Comparison of ENCODE assay signal across 20 cellular contexts in genomic region chr6:11795403-11795802, GRCh38. TPM values are rescaled to one million over a fixed set of nuclear protein-coding genes. Genes with fewer than 3 reads are reported as not detected.
DNase-seq lines count a peak whose midpoint lies in the region; ATAC-seq and TF ChIP-seq lines count a peak whose summit lies in the region.
"Had no signal": no experiment of that assay in that cellular context is flagged by ENCODE, and none has a peak within 500 bp of the region (broad histone marks: within the 10 kb centered on the region; RNA-seq: fewer than 3 reads in every experiment).

No MANE protein-coding gene starts in this region.

- intact Hi-C loops in adrenal gland (cut with DNase I) = no loop called here
- intact Hi-C loops in MCF 10A (cut with micrococcal nuclease) = no loop called here
- intact Hi-C loops in mucosa of descending colon (cut with DNase I, micrococcal nuclease) = no loop called here

- H3K9me3 Mint-ChIP-seq in progenitor cell of endocrine pancreas (ENCODE audit: low read depth) = peaks cover 6% of the 10 kb centered on the region
- H3K9me3 Mint-ChIP-seq in MCF 10A (ENCODE audit: unreplicated experiment) = no peaks in the 10 kb centered on the region

- DNase-seq in adrenal gland (peak in 1 of 7 donors; percentile 0), left lobe of liver (ENCODE audit: low spot score) (peak; percentile 15), progenitor cell of endocrine pancreas (ENCODE audit: low spot score, unreplicated experiment) (no peak), MCF 10A (ENCODE audit: unreplicated experiment) (no peak), mucosa of descending colon (no peak), T1000 (lab: John Stamatoyannopoulos, UW) (no peak)
- no peak for DNase-seq in effector CD8-positive, alpha-beta T cell (lab: John Stamatoyannopoulos, UW)
- DNase-seq: activated CD4-positive, alpha-beta T cell treated with anti-CD3 and anti-CD28 coated beads, Interleukin-2, amount 50 U/mL, for 4 hours; activated T-cell treated with anti-CD3 and anti-CD28 coated beads for 4 hours; cerebellar nuclear complex; effector memory CD4-positive, alpha-beta T cell; glutamatergic neuron; GOT3; MM.1S; naive thymus-derived CD8-positive, alpha-beta T cell; NCI-H146; NCI-H82; stimulated activated CD4-positive, alpha-beta T cell treated with anti-CD3 and anti-CD28 coated beads, Interleukin-12 subunit alpha, Interleukin-12 subunit beta, amount 100 ng/mL, for 4 hours had no signal

- TF ChIP-seq CTCF in adrenal gland (IDR thresholded peaks at IDR 0.05) (no peak), progenitor cell of endocrine pancreas (IDR thresholded peaks at IDR 0.05; ENCODE audit: unreplicated experiment) (no peak), MCF 10A (IDR thresholded peaks at IDR 0.05; ENCODE audit: unreplicated experiment) (no peak), mucosa of descending colon (IDR thresholded peaks at IDR 0.05) (no peak)

- CTCF ChIA-PET in MCF 10A (lab: Yijun Ruan, JAX) = no interaction called here

- no peaks in the 10 kb centered on the region for H3K36me3 Mint-ChIP-seq in progenitor cell of endocrine pancreas (ENCODE audit: insufficient read depth)
- H3K36me3 Mint-ChIP-seq in MCF 10A (ENCODE audit: insufficient read depth, unreplicated experiment) = no peaks in the 10 kb centered on the region

- H3K4me1 ChIP-seq in adrenal gland (replicated peaks in 1 of 2) (peaks cover 12 to 16% of the 10 kb centered on the region in 2 donors), mucosa of descending colon (ENCODE audit: low read depth) (no peaks in the 10 kb centered on the region)

- H3K9me3 ChIP-seq in adrenal gland (replicated peaks in 1 of 3) (peaks cover 0 to 7% (median 0%) of the 10 kb centered on the region in 3 donors), mucosa of descending colon (no peaks in the 10 kb centered on the region)

- H3K4me1 Mint-ChIP-seq in progenitor cell of endocrine pancreas (ENCODE audit: low read depth) (peaks cover 13% of the 10 kb centered on the region), MCF 10A (ENCODE audit: insufficient read depth, unreplicated experiment) (no peaks in the 10 kb centered on the region)
- H3K4me1 Mint-ChIP-seq: B cell; naive thymus-derived CD8-positive, alpha-beta T cell had no signal

- ATAC-seq in left lobe of liver (peak; percentile 72), mucosa of descending colon (no peak)
- ATAC-seq: naive thymus-derived CD8-positive, alpha-beta T cell had no signal

- BruUV-seq in MCF 10A (replicated peaks; lab: Mats Ljungman, UMichigan) = no TSS peak

- H3K36me3 ChIP-seq in adrenal gland (replicated peaks in 1 of 2) (no peaks in the 10 kb centered on the region), mucosa of descending colon (ENCODE audit: low read depth) (no peaks in the 10 kb centered on the region)

- H3K4me3 Mint-ChIP-seq in progenitor cell of endocrine pancreas (ENCODE audit: low read depth) (no peak overlapping the region), MCF 10A (ENCODE audit: unreplicated experiment) (no peak overlapping the region)
- H3K4me3 Mint-ChIP-seq: B cell; naive thymus-derived CD8-positive, alpha-beta T cell; T-helper 1 cell treated with Interleukin-12 subunit alpha and Interleukin-12 subunit beta and Interleukin-4 antibody, amounts not matched to agents 30 μg/mL and 1 μg/mL, for 36 hours had no signal

- H3K27me3 ChIP-seq in adrenal gland = no peaks in the 10 kb centered on the region

- H3K27ac Mint-ChIP-seq in progenitor cell of endocrine pancreas (peak overlapping the region; percentile 15), MCF 10A (ENCODE audit: low read depth, unreplicated experiment) (no peak overlapping the region)
- H3K27ac Mint-ChIP-seq: B cell; naive thymus-derived CD8-positive, alpha-beta T cell; T-helper 1 cell treated with Interleukin-12 subunit alpha and Interleukin-12 subunit beta and Interleukin-4 antibody, amounts not matched to agents 30 μg/mL and 1 μg/mL, for 36 hours had no signal

- H3K4me3 ChIP-seq in adrenal gland = peak overlapping the region in 1 of 4 donors; percentile 42
- no peak overlapping the region for H3K4me3 ChIP-seq in mucosa of descending colon

- H3K27me3 Mint-ChIP-seq in progenitor cell of endocrine pancreas (no peaks in the 10 kb centered on the region), MCF 10A (ENCODE audit: insufficient read depth, unreplicated experiment) (no peaks in the 10 kb centered on the region)

- 47 to 60% (median 55%) methylated on average over 4 of the region's 4 CpGs for WGBS in adrenal gland, 4 donors

- no peak for TF ChIP-seq POLR2A in adrenal gland (IDR thresholded peaks at IDR 0.05)

- POLR2A ChIA-PET in MCF 10A (lab: Yijun Ruan, JAX) = interaction anchor here (0.7 kb wide), 1 partner anchor 353 kb away, joined by 3 read pairs; no protein-coding TSS in a partner anchor

- H3K27ac ChIP-seq in adrenal gland = peak overlapping the region in 4 of 5 donors; percentile 44 to 79 (median 76)

RNA-seq across cellular contexts. Expression of gene ADTRP, which starts 16.8 kb away (rescaled TPM):
- total RNA-seq in adrenal gland (1 to 10 TPM in 1 of 8 donors, under 1 TPM in 2, not detected in 5; 0.27 to 1.1 (median 0.84) TPM), left lobe of liver (0.25 TPM), progenitor cell of endocrine pancreas (not detected in 2 replicates), MCF 10A (2022) (14.8 and 25.3 TPM in 2 replicates), mucosa of descending colon (100 to 1,000 TPM in 1 of 3 donors, 10 to 100 TPM in 2; 68.5 to 239 (median 91.9) TPM)
- under 1 TPM; 0.20 to 0.56 (median 0.35) TPM for polyA plus RNA-seq in adrenal gland
